18 cellular contexts compared by ENCODE assay signal in the genomic region with DNA sequence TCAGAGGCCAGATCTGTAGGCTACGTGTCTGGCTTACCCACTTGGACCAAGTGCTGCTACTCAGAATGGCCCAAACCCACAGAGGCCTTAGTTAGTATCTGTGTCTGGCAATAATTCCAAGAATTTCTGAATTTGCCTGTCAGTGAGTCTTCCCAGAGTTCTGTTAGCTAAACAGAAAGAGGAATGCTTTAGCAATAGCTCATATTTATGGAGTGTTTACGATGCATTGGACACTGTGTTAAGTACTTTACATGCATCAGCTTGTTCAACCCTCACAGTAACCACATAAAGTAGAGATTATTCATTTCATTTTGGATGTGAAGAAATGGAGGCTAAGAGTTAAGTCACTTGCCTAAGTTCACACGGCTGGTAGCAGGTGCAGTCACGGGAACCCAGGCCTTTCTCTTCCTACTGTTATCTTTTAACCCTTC.
DNase-seq lines count a peak whose midpoint lies in the region; ATAC-seq and TF ChIP-seq lines count a peak whose summit lies in the region.
"Had no signal": no experiment of that assay in that cellular context is flagged by ENCODE, and none has a peak within 500 bp of the region (broad histone marks: within the 10 kb centered on the region; RNA-seq: fewer than 3 reads in every experiment).

No MANE protein-coding gene starts in this region.

- TF ChIP-seq CTCF in MCF 10A (IDR thresholded peaks at IDR 0.05; ENCODE audit: unreplicated experiment), result no peak
- TF ChIP-seq CTCF in breast epithelium (IDR thresholded peaks at IDR 0.05), result no peak
- no peak for TF ChIP-seq CTCF in chondrocyte (IDR thresholded peaks at IDR 0.05)

- CTCF ChIA-PET in MCF 10A (lab: Yijun Ruan, JAX), result interaction anchor here (0.8 to 1.2 kb wide), 4 partner anchors 9 to 294 kb away, joined by 3 to 4 read pairs (median 4); no protein-coding TSS in a partner anchor

- H3K4me3 ChIP-seq in breast epithelium, result no peak overlapping the region
- H3K4me3 ChIP-seq: cardiac muscle cell, psoas muscle, suprapubic skin had no signal

- H3K4me1 ChIP-seq in breast epithelium, result no peaks in the 10 kb centered on the region

- no peaks in the 10 kb centered on the region for H3K27me3 Mint-ChIP-seq in MCF 10A (ENCODE audit: insufficient read depth, unreplicated experiment)
- H3K27me3 Mint-ChIP-seq in chondrocyte (ENCODE audit: low read depth), result peaks cover 3% of the 10 kb centered on the region

- no peaks in the 10 kb centered on the region for H3K27me3 ChIP-seq in breast epithelium
- H3K27me3 ChIP-seq: cardiac muscle cell, suprapubic skin had no signal

- peak; percentile 40 for DNase-seq in MCF 10A (ENCODE audit: unreplicated experiment)
- no peak for DNase-seq in breast epithelium (ENCODE audit: low spot score in 2 of 2)
- no peak for DNase-seq in chondrocyte (ENCODE audit: low spot score)
- no peak for DNase-seq in left lobe of liver (ENCODE audit: low spot score)
- no peak for DNase-seq in activated CD4-positive, alpha-beta T cell treated with anti-CD3 and anti-CD28 coated beads for 1 hour
- DNase-seq in T-helper 1 cell, result no peak
- DNase-seq in NCI-H226, result no peak
- DNase-seq: activated CD4-positive, CD25-positive, alpha-beta regulatory T cell treated with anti-CD3 and anti-CD28 coated beads, Interleukin-2, amount 50 U/mL, for 72 hours; activated CD8-positive, alpha-beta memory T cell treated with anti-CD3 and anti-CD28 coated beads, Interleukin-2, amount 50 U/mL, for 4 hours; activated naive CD4-positive, alpha-beta T cell treated with anti-CD3 and anti-CD28 coated beads, Interleukin-2, amount 50 U/mL, for 16 hours; endodermal cell; head of caudate nucleus; kidney glomerular epithelial cell; MM.1S; psoas muscle had no signal

- H3K4me1 Mint-ChIP-seq in MCF 10A (ENCODE audit: insufficient read depth, unreplicated experiment) (peaks cover 35% of the 10 kb centered on the region), chondrocyte (ENCODE audit: low read depth) (peaks cover 23% of the 10 kb centered on the region)
- H3K4me1 Mint-ChIP-seq: endodermal cell had no signal

- H3K36me3 Mint-ChIP-seq in MCF 10A (ENCODE audit: insufficient read depth, unreplicated experiment) (no peaks in the 10 kb centered on the region), chondrocyte (ENCODE audit: low read depth) (no peaks in the 10 kb centered on the region)

- H3K9me3 Mint-ChIP-seq in MCF 10A (ENCODE audit: unreplicated experiment) (no peaks in the 10 kb centered on the region), chondrocyte (ENCODE audit: low read depth) (no peaks in the 10 kb centered on the region)
- H3K9me3 Mint-ChIP-seq: endodermal cell had no signal

- no TSS peak for BruUV-seq in MCF 10A (replicated peaks; lab: Mats Ljungman, UMichigan)

- ATAC-seq in left lobe of liver, result peak; percentile 22
- ATAC-seq in HG02623 (IDR thresholded peaks at IDR 0.05; ENCODE audit: unreplicated experiment), result no peak
- ATAC-seq: psoas muscle had no signal

- H3K27ac Mint-ChIP-seq in MCF 10A (ENCODE audit: low read depth, unreplicated experiment) (no peak overlapping the region), chondrocyte (ENCODE audit: unreplicated experiment) (peak overlapping the region; percentile 3)
- H3K27ac Mint-ChIP-seq: endodermal cell had no signal

- no peaks in the 10 kb centered on the region for H3K9me3 ChIP-seq in breast epithelium
- H3K9me3 ChIP-seq: psoas muscle, suprapubic skin had no signal

- intact Hi-C loops in MCF 10A (cut with micrococcal nuclease) (no loop called here), breast epithelium (cut with DNase I; ENCODE audit: low total_unique reads) (no loop called here)

- H3K4me3 Mint-ChIP-seq in MCF 10A (ENCODE audit: unreplicated experiment) (no peak overlapping the region), chondrocyte (ENCODE audit: unreplicated experiment) (no peak overlapping the region)
- H3K4me3 Mint-ChIP-seq: endodermal cell had no signal

- H3K27ac ChIP-seq in breast epithelium, result no peak overlapping the region
- H3K27ac ChIP-seq: cardiac muscle cell, psoas muscle, suprapubic skin had no signal

- POLR2A ChIA-PET in MCF 10A (lab: Yijun Ruan, JAX), result interaction anchor here (0.7 to 4.6 kb wide), 14 partner anchors 11 to 460 kb away, joined by 3 to 29 read pairs (median 4); partner anchors contain the start of genes ATAD1, KLLN and PTEN

- no peaks in the 10 kb centered on the region for H3K36me3 ChIP-seq in breast epithelium
- H3K36me3 ChIP-seq: cardiac muscle cell, suprapubic skin had no signal

- no peak for TF ChIP-seq POLR2A in breast epithelium (IDR thresholded peaks at IDR 0.05)
